ENCODE assay signal across 9 cellular contexts in the genomic region with DNA sequence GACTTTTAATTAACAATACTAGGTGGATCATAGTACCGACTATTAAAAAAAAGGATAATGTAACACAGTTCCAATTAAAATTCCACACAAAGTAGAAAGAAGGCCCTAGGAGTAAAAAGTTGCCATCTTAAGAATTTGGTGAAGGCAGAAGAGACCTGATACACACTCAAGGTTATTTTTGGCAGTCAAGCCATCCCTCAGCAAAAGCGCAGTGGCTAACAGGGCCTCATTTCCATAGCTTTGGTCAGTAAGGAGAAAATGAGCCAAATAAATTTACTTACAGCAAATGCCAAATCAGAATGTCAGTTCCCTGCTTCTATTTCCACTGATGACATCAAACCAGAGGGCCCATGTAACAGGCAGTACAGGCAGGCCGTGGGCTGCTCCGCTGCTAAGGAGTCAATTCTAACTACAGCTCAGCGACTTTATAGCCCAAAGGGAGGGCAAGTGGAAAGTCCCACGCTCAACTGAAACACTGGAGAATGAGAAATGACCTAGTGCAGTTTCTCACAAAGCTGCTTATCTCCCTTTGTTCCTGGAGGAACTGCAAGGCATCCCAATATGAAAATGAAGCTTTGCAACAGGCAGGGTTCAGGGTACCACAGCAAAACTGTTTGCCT. TPM values are rescaled to one million over a fixed set of nuclear protein-coding genes. Genes with fewer than 3 reads are reported as not detected.
DNase-seq lines count a peak whose midpoint lies in the region; ATAC-seq and TF ChIP-seq lines count a peak whose summit lies in the region.
"Had no signal": no experiment of that assay in that cellular context is flagged by ENCODE, and none has a peak within 500 bp of the region (broad histone marks: within the 10 kb centered on the region; RNA-seq: fewer than 3 reads in every experiment).

No MANE protein-coding gene starts in this region.

- TF ChIP-seq POLR2A in vagina (IDR thresholded peaks at IDR 0.05), result no peak

- no peaks in the 10 kb centered on the region for H3K27me3 Mint-ChIP-seq in activated naive CD8-positive, alpha-beta T cell

- no peak overlapping the region for H3K27ac ChIP-seq in vagina
- H3K27ac ChIP-seq: C4-2B had no signal

- H3K4me1 ChIP-seq in vagina, result peaks cover 84% of the 10 kb centered on the region

- no peaks in the 10 kb centered on the region for H3K9me3 ChIP-seq in vagina

- H3K4me3 Mint-ChIP-seq in activated naive CD8-positive, alpha-beta T cell, result peak overlapping the region; percentile 64

- DNase-seq in Right ventricle myocardium superior, result no peak
- DNase-seq in cardiac septum (ENCODE audit: low spot score), result no peak
- peak; percentile 34 for DNase-seq in medulla oblongata (ENCODE audit: extremely low spot score)
- peak; percentile 24 for DNase-seq in stromal cell of bone marrow (ENCODE audit: low read depth)
- no peak for DNase-seq in vagina (ENCODE audit: extremely low spot score in 2 of 2)
- DNase-seq in NCI-H2171 treated with DMSO at 0.1 percent for 48 hours (lab: John Stamatoyannopoulos, UW), result no peak

- H3K9me3 Mint-ChIP-seq in activated naive CD8-positive, alpha-beta T cell (ENCODE audit: low read depth), result no peaks in the 10 kb centered on the region

- intact Hi-C loops in Right ventricle myocardium superior (cut with DNase I) (no loop called here), cardiac septum (cut with DNase I) (loop anchor here (10.0 kb wide), 1 partner anchor 353 kb away; no protein-coding TSS in a partner anchor), vagina (cut with DNase I) (no loop called here)

- peak; percentile 48 for ATAC-seq in Right ventricle myocardium superior (ENCODE audit: poor library complexity)
- peak; percentile 89 for ATAC-seq in HG03457 (IDR thresholded peaks at IDR 0.05; ENCODE audit: unreplicated experiment)

- peaks cover 72% of the 10 kb centered on the region for H3K4me1 Mint-ChIP-seq in activated naive CD8-positive, alpha-beta T cell (ENCODE audit: low read depth)

- H3K4me3 ChIP-seq in vagina, result peak overlapping the region in 1 of 2 donors; percentile 18

- TF ChIP-seq CTCF in vagina (IDR thresholded peaks at IDR 0.05), result no peak

- H3K36me3 ChIP-seq in vagina, result peaks cover 0 to 22% of the 10 kb centered on the region in 2 donors

- no peaks in the 10 kb centered on the region for H3K27me3 ChIP-seq in vagina

- peaks cover 8% of the 10 kb centered on the region for H3K36me3 Mint-ChIP-seq in activated naive CD8-positive, alpha-beta T cell

- H3K27ac Mint-ChIP-seq in activated naive CD8-positive, alpha-beta T cell, result peak overlapping the region; percentile 47

RNA-seq across cellular contexts. Expression of a gene that starts 6.3 kb away (rescaled TPM):
- 25.6 TPM for total RNA-seq in Right ventricle myocardium superior
- total RNA-seq in cardiac septum, result 36.8 TPM
- total RNA-seq in vagina, result 88.9 TPM

RNA-seq across cellular contexts. Expression of a gene that starts 26.2 kb away (rescaled TPM):
- total RNA-seq in Right ventricle myocardium superior (8.4 TPM), cardiac septum (17.8 TPM), vagina (17.9 TPM)

Comparison
In these comparisons a context has a peak if more than half of its experiments do, and no peak if none do; other contexts are left out.
1. DNase-seq: peak in medulla oblongata (single experiment) and stromal cell of bone marrow (single experiment); none in Right ventricle myocardium superior (single experiment), cardiac septum (single experiment), vagina (0 of 2) and NCI-H2171 treated with DMSO at 0.1 percent for 48 hours (single experiment).